32 cellular contexts compared by ENCODE assay signal in the genomic region with DNA sequence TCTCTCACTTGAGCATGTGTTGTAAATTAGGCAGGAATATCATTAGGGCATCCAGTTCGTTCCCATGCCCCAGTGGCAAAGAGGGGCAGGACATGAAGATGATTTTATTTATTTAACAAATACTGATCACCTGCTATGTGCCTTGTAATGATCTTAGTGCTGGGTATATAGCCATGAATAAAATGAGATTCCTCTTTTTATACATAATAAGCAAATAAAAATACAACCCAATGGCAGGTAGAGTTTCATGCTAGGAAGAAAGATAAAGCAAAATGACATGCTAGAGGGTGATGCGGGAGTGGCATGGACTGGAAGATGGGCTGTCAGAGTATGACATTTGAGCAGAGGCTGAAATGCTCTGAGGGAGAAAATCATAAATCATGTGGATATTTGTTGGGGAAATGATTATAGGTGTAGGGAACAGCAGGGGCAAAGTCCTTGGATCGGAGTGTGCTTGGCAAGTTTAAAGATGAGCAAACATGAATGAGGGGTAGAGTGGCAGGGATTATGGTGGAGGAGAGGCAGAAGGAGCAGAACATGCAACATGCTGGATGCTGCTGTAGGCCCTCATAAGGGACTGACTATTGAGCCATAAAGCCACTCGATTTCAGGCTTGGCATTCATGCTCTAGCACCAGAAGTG.
"Had no signal": no experiment of that assay in that cellular context is flagged by ENCODE, and none has a peak within 500 bp of the region (broad histone marks: within the 10 kb centered on the region; RNA-seq: fewer than 3 reads in every experiment).

No MANE protein-coding gene starts in this region.

- DNase-seq: activated CD4-positive, alpha-beta T cell treated with anti-CD3 and anti-CD28 coated beads for 4 hours; activated CD4-positive, alpha-beta T cell treated with anti-CD3 and anti-CD28 coated beads, Interleukin-2, amount 50 U/mL, for 4 hours; activated effector memory CD4-positive, alpha-beta T cell treated with Interleukin-2 at 50 U/mL for 16 hours; activated naive CD4-positive, alpha-beta T cell treated with Interleukin-2 at 50 U/mL for 16 hours; activated T-cell treated with anti-CD3 and anti-CD28 coated beads for 4 hours; aorta; body of pancreas; cerebellar nuclear complex; colonic mucosa; dorsolateral prefrontal cortex; effector memory CD4-positive, alpha-beta T cell; erythroblast; heart left ventricle; kidney glomerular epithelial cell; left lung; mesendoderm; natural killer cell; stimulated activated CD4-positive, alpha-beta T cell treated with anti-CD3 and anti-CD28 coated beads, Interleukin-4, amount 100 ng/mL, for 4 hours; stimulated activated CD8-positive, alpha-beta memory T cell treated with anti-CD3 and anti-CD28 coated beads, Interleukin-4, amount 100 ng/mL, for 48 hours; stimulated activated naive B cell treated with anti-CD40 and anti-IgM and Interleukin-4, amounts not matched to agents 10 μg/mL and 1 μg/mL and 100 μg/mL, for 72 hours; stomach; T-helper 9 cell; thyroid gland; upper lobe of right lung had no signal

- H3K36me3 ChIP-seq: cardiac muscle cell, colonic mucosa, heart left ventricle, left lung, prostate gland, stomach, thyroid gland, upper lobe of right lung had no signal

- H3K27ac ChIP-seq: body of pancreas, cardiac muscle cell, colonic mucosa, dorsolateral prefrontal cortex, heart left ventricle, left lung, prostate gland, skin epidermis, stomach, thyroid gland, upper lobe of right lung, VCaP had no signal

- H3K4me3 Mint-ChIP-seq: activated naive CD8-positive, alpha-beta T cell; natural killer cell; stimulated activated naive B cell treated with anti-CD40 and anti-IgM and Interleukin-4, amounts not matched to agents 10 μg/mL and 1 μg/mL and 100 μg/mL, for 72 hours had no signal

- ATAC-seq: body of pancreas; left lung; natural killer cell; sciatic nerve; stimulated activated naive B cell treated with anti-CD40 and anti-IgM and Interleukin-4, amounts not matched to agents 10 μg/mL and 1 μg/mL and 100 μg/mL, for 72 hours; upper lobe of right lung had no signal

- H3K27me3 ChIP-seq: body of pancreas, cardiac muscle cell, colonic mucosa, dorsolateral prefrontal cortex, heart left ventricle, left lung, stomach, thyroid gland, upper lobe of right lung had no signal

- H3K36me3 Mint-ChIP-seq: activated naive CD8-positive, alpha-beta T cell; natural killer cell; stimulated activated naive B cell treated with anti-CD40 and anti-IgM and Interleukin-4, amounts not matched to agents 10 μg/mL and 1 μg/mL and 100 μg/mL, for 72 hours had no signal

- H3K9me3 Mint-ChIP-seq: natural killer cell; stimulated activated naive B cell treated with anti-CD40 and anti-IgM and Interleukin-4, amounts not matched to agents 10 μg/mL and 1 μg/mL and 100 μg/mL, for 72 hours had no signal

- H3K9me3 ChIP-seq: body of pancreas, colonic mucosa, heart left ventricle, left lung, prostate gland, stomach, thyroid gland, upper lobe of right lung had no signal

- FAIRE-seq: TTC549 had no signal

- H3K4me1 ChIP-seq: body of pancreas, colonic mucosa, prostate gland, stomach, thyroid gland, upper lobe of right lung had no signal

- H3K27ac Mint-ChIP-seq: activated naive CD8-positive, alpha-beta T cell; natural killer cell; stimulated activated naive B cell treated with anti-CD40 and anti-IgM and Interleukin-4, amounts not matched to agents 10 μg/mL and 1 μg/mL and 100 μg/mL, for 72 hours had no signal

- H3K27me3 Mint-ChIP-seq: activated naive CD8-positive, alpha-beta T cell; stimulated activated naive B cell treated with anti-CD40 and anti-IgM and Interleukin-4, amounts not matched to agents 10 μg/mL and 1 μg/mL and 100 μg/mL, for 72 hours had no signal

- H3K4me3 ChIP-seq: body of pancreas, cardiac muscle cell, colonic mucosa, dorsolateral prefrontal cortex, heart left ventricle, left lung, lung, prostate gland, skin epidermis, stomach, thyroid gland, upper lobe of right lung had no signal
